9 cellular contexts compared by ENCODE assay signal in genomic region chr3:161415506-161416231, GRCh38. TPM values are rescaled to one million over a fixed set of nuclear protein-coding genes. Genes with fewer than 3 reads are reported as not detected.
A peak's percentile ranks its signal among the peaks of the same experiment; 100 is the strongest.
DNase-seq lines count a peak whose midpoint lies in the region; TF ChIP-seq lines count a peak whose summit lies in the region.
"Had no signal": no experiment of that assay in that cellular context is flagged by ENCODE, and none has a peak within 500 bp of the region (broad histone marks: within the 10 kb centered on the region; RNA-seq: fewer than 3 reads in every experiment).

No MANE protein-coding gene starts in this region.

- H3K9me3 ChIP-seq in breast epithelium (no peaks in the 10 kb centered on the region), suprapubic skin (no peaks in the 10 kb centered on the region), testis (no peaks in the 10 kb centered on the region)

- TF ChIP-seq CTCF in breast epithelium (IDR thresholded peaks at IDR 0.05) (no peak), suprapubic skin (IDR thresholded peaks at IDR 0.05) (no peak), GM13976 (IDR thresholded peaks at IDR 0.05; ENCODE audit: borderline replicate concordance, control extremely low read depth, extremely low read depth, insufficient read depth, missing control alignments) (no peak), testis (IDR thresholded peaks at IDR 0.05) (no peak)

- 0% methylated on average over 1 of the region's 1 CpG for WGBS in suprapubic skin
- WGBS in testis, 2 donors, result 15 to 35% methylated on average over 1 of the region's 1 CpG

- H3K4me1 ChIP-seq in breast epithelium (no peaks in the 10 kb centered on the region), suprapubic skin (peaks cover 42% of the 10 kb centered on the region), testis (peaks cover 6% of the 10 kb centered on the region)

- H3K36me3 ChIP-seq in breast epithelium (no peaks in the 10 kb centered on the region), suprapubic skin (no peaks in the 10 kb centered on the region), testis (ENCODE audit: low read depth, missing control alignments) (no peaks in the 10 kb centered on the region)

- H3K27ac ChIP-seq in breast epithelium, result peak overlapping the region; percentile 86 to 90
- peak overlapping the region; percentile 83 for H3K27ac ChIP-seq in suprapubic skin
- H3K27ac ChIP-seq in testis, result no peak overlapping the region

- H3K4me3 ChIP-seq in breast epithelium (no peak overlapping the region), suprapubic skin (no peak overlapping the region), testis (no peak overlapping the region)

- intact Hi-C loops in breast epithelium (cut with DNase I; ENCODE audit: low total_unique reads) (no loop called here), testis (cut with DNase I; ENCODE audit: low total_unique reads) (no loop called here)

- DNase-seq in HS-5 (ENCODE audit: low read depth) (peak; percentile 49), breast epithelium (ENCODE audit: low spot score in 2 of 2) (peak in 1 of 2 donors; percentile 50), kidney tubule cell (ENCODE audit: low spot score) (peak; percentile 63), suprapubic skin (ENCODE audit: low spot score in 2 of 2) (no peak), DMS79 treated with DMSO at 0.1 percent for 48 hours (lab: John Stamatoyannopoulos, UW) (no peak), GM13976 (ENCODE audit: low spot score) (no peak), testis (no peak)
- DNase-seq in stimulated activated naive CD4-positive, alpha-beta T cell treated with Interleukin-2 at 50 U/mL for 16 hours (lab: John Stamatoyannopoulos, UW), result no peak
- DNase-seq: activated CD4-positive, alpha-beta T cell treated with anti-CD3 and anti-CD28 coated beads, Interleukin-2, amount 10 ng/mL, durations not matched to agents 7 days and 5 days had no signal

- in situ Hi-C loops in GM13976 (cut with MboI; ENCODE audit: low sequenced_read_pairs, unreplicated experiment), result loop anchor here (10.0 to 25.0 kb wide), 4 partner anchors 141 to 703 kb away; partner anchors contain the start of gene B3GALNT1

- H3K27me3 ChIP-seq in breast epithelium, result no peaks in the 10 kb centered on the region
- no peaks in the 10 kb centered on the region for H3K27me3 ChIP-seq in suprapubic skin
- no peaks in the 10 kb centered on the region for H3K27me3 ChIP-seq in testis

- TF ChIP-seq POLR2A in breast epithelium (IDR thresholded peaks at IDR 0.05) (no peak), suprapubic skin (IDR thresholded peaks at IDR 0.05) (no peak), testis (IDR thresholded peaks at IDR 0.05) (no peak)

- no peak for TF ChIP-seq EP300 in suprapubic skin (IDR thresholded peaks at IDR 0.05)

RNA-seq across cellular contexts. Expression of gene SPTSSB, which starts 44.4 kb away (rescaled TPM):
- total RNA-seq in breast epithelium (1 to 10 TPM in 2 of 3 donors, under 1 TPM in 1; 0.16 to 2.0 (median 1.5) TPM), suprapubic skin (100 to 1,000 TPM in 1 of 4 donors, 10 to 100 TPM in 3; 46.1 to 140 (median 56.0) TPM), testis (not detected)
- 0.42 TPM for polyA plus RNA-seq in testis (ENCODE audit: insufficient read depth, low read depth, low replicate concordance)
- total RNA-seq: activated CD4-positive, alpha-beta T cell treated with anti-CD3 and anti-CD28 coated beads, Interleukin-2, amount 10 ng/mL, durations not matched to agents 7 days and 5 days had no signal

Comparison
In these comparisons a context has a peak if more than half of its experiments do, and no peak if none do; other contexts are left out.
1. DNase-seq: peak in HS-5 (single experiment) and kidney tubule cell (single experiment); none in suprapubic skin (0 of 2), DMS79 treated with DMSO at 0.1 percent for 48 hours (single experiment), stimulated activated naive CD4-positive, alpha-beta T cell treated with Interleukin-2 at 50 U/mL for 16 hours (single experiment), GM13976 (single experiment) and testis (single experiment).
2. H3K27ac ChIP-seq: peak in breast epithelium (2 of 2) and suprapubic skin (single experiment); none in testis (0 of 2).
3. RNA of gene SPTSSB, which starts 44.4 kb away (total RNA-seq): 46.1 to 140 TPM in suprapubic skin; 0.16 to 2.0 TPM in breast epithelium and not detected in testis; every median in the first group is over 10 times any median in the second.